8 cellular contexts compared by ENCODE assay signal in the genomic region with DNA sequence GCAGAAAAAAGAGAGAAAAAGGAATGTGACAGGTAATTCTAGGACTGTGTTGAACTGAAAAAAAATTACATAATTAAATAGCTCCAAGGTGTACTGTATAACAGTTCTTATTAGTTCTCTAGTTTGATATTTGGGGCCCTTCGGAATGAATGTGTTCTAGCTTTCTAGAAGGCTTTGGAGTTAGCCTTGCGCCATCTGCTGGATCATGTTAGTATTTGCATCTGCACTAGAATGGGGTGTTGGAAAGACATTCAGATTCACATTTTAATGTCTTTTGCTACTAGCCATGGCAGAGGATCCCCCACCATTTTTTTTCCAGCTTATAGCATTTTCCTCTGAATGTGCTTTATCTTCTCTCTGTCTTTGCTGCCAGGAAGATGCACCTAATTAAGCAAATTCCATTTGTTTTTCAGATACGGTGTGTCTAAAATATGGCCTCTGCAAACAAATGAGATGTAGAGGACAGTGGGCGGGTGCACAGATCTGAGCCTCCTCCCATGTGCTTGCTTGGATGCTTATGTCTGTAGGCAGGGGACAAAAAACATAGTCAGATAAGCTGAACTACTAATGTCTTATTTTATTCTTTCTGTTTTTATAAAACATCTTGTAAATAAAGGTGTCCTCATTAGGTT.
DNase-seq lines count a peak whose midpoint lies in the region; ATAC-seq, FAIRE-seq and TF ChIP-seq lines count a peak whose summit lies in the region.

No MANE protein-coding gene starts in this region.

- FAIRE-seq in A204.1 (lab: Jason Lieb, UNC) = peak; percentile 94

- in situ Hi-C loops in brain microvascular endothelial cell (cut with HindIII; ENCODE audit: low pct_ligation_motif_present, low sequenced_read_pairs) = no loop called here

- TF ChIP-seq CTCF in GM12872 (IDR thresholded peaks at IDR 0.05; ENCODE audit: insufficient read depth, low read depth, low read length) (peak; percentile 79), brain microvascular endothelial cell (IDR thresholded peaks at IDR 0.05; ENCODE audit: low read depth, low read length, missing control alignments) (peak; percentile 85)

- ATAC-seq in HG02610 (IDR thresholded peaks at IDR 0.05; ENCODE audit: unreplicated experiment) = peak; percentile 80

- H3K36me3 ChIP-seq in brain microvascular endothelial cell (replicated peaks) = no peaks in the 10 kb centered on the region

- H3K27ac ChIP-seq in brain microvascular endothelial cell = no peak overlapping the region

- DNase-seq in NAMALWA (ENCODE audit: low spot score) (peak; percentile 94), SKM-1 (lab: John Stamatoyannopoulos, UW; ENCODE audit: unreplicated experiment) (peak; percentile 5), brain microvascular endothelial cell (peak; percentile 70), iris pigment epithelial cell (ENCODE audit: low read depth) (peak; percentile 72)
- peak; percentile 2 to 3 for DNase-seq in stimulated activated CD4-positive, alpha-beta T cell treated with anti-CD3 and anti-CD28 coated beads, Interleukin-1b, Interleukin-23, amount 100 ng/mL, for 1 hour (ENCODE audit: low read depth in 2 of 2)

- H3K27me3 ChIP-seq in brain microvascular endothelial cell (replicated peaks) = no peaks in the 10 kb centered on the region

- no peak overlapping the region for H3K4me3 ChIP-seq in brain microvascular endothelial cell (ENCODE audit: low read depth, low read length)

Comparison
In these comparisons a context has a peak if more than half of its experiments do, and no peak if none do; other contexts are left out.
1. DNase-seq: peak in every context shown above with its lines; median percentile 94 in NAMALWA; 72 in iris pigment epithelial cell; 70 in brain microvascular endothelial cell; 5 in SKM-1; 2 in stimulated activated CD4-positive, alpha-beta T cell treated with anti-CD3 and anti-CD28 coated beads, Interleukin-1b, Interleukin-23, amount 100 ng/mL, for 1 hour.